10 cellular contexts compared by ENCODE assay signal in genomic region chr13:31204592-31204991, GRCh38. TPM values are rescaled to one million over a fixed set of nuclear protein-coding genes. Genes with fewer than 3 reads are reported as not detected.
A peak's percentile ranks its signal among the peaks of the same experiment; 100 is the strongest.
DNase-seq lines count a peak whose midpoint lies in the region; ATAC-seq and TF ChIP-seq lines count a peak whose summit lies in the region.
"Had no signal": no experiment of that assay in that cellular context is flagged by ENCODE, and none has a peak within 500 bp of the region (broad histone marks: within the 10 kb centered on the region; RNA-seq: fewer than 3 reads in every experiment).

No MANE protein-coding gene starts in this region.

- DNase-seq in Caki2 (ENCODE audit: low read depth): peak; percentile 50
- peak; percentile 83 for DNase-seq in HT1080 (ENCODE audit: low read depth)
- no peak for DNase-seq in activated T-helper 2 cell treated with anti-CD3 and anti-CD28 coated beads, Interferon-gamma antibody, Interleukin-2, Interleukin-4, amounts not matched to agents 10 μg/mL and 5 μg/mL and 100 μg/mL, durations not matched to agents 14 hours and 24 hours and 36 hours (ENCODE audit: low spot score)
- DNase-seq in kidney epithelial cell (ENCODE audit: low read depth): peak; percentile 52
- DNase-seq in dorsolateral prefrontal cortex: no peak
- DNase-seq in T-cell: no peak
- DNase-seq in activated CD8-positive, alpha-beta memory T cell treated with anti-CD3 and anti-CD28 coated beads, Interleukin-2, amount 10 ng/mL, durations not matched to agents 7 days and 5 days: no peak
- DNase-seq: activated CD4-positive, CD25-positive, alpha-beta regulatory T cell had no signal

- H3K36me3 Mint-ChIP-seq in activated T-helper 2 cell treated with anti-CD3 and anti-CD28 coated beads, Interferon-gamma antibody, Interleukin-2, Interleukin-4, amounts not matched to agents 10 μg/mL and 5 μg/mL and 100 μg/mL, durations not matched to agents 14 hours and 24 hours and 36 hours (ENCODE audit: low read depth): no peaks in the 10 kb centered on the region
- no peaks in the 10 kb centered on the region for H3K36me3 Mint-ChIP-seq in T-cell
- H3K36me3 Mint-ChIP-seq in activated CD8-positive, alpha-beta memory T cell treated with anti-CD3 and anti-CD28 coated beads, Interleukin-2, amount 10 ng/mL, durations not matched to agents 7 days and 5 days: no peaks in the 10 kb centered on the region

- no peaks in the 10 kb centered on the region for H3K36me3 ChIP-seq in kidney epithelial cell (ENCODE audit: control insufficient read depth, insufficient read depth, low read length)
- H3K36me3 ChIP-seq: suprapubic skin had no signal

- in situ Hi-C loops in Caki2 (cut with HindIII; ENCODE audit: low pct_unique_long_range_greater_than_20kb, low sequenced_read_pairs): no loop called here

- H3K27me3 Mint-ChIP-seq in activated T-helper 2 cell treated with anti-CD3 and anti-CD28 coated beads, Interferon-gamma antibody, Interleukin-2, Interleukin-4, amounts not matched to agents 10 μg/mL and 5 μg/mL and 100 μg/mL, durations not matched to agents 14 hours and 24 hours and 36 hours (ENCODE audit: low read depth): no peaks in the 10 kb centered on the region
- no peaks in the 10 kb centered on the region for H3K27me3 Mint-ChIP-seq in T-cell
- H3K27me3 Mint-ChIP-seq in activated CD8-positive, alpha-beta memory T cell treated with anti-CD3 and anti-CD28 coated beads, Interleukin-2, amount 10 ng/mL, durations not matched to agents 7 days and 5 days: no peaks in the 10 kb centered on the region

- TF ChIP-seq CTCF in kidney epithelial cell (IDR thresholded peaks at IDR 0.05; ENCODE audit: insufficient read depth, low read length, poor library complexity, severe bottlenecking) (no peak), dorsolateral prefrontal cortex (IDR thresholded peaks at IDR 0.05 in 54 of 56, conservative IDR thresholded peaks at IDR 0.05 in 2 of 56; ENCODE audit: low read depth in 1 of 56, partially characterized antibody in 56 of 56) (no peak)

- no peak for ATAC-seq in T-cell (replicated peaks in 1 of 4)
- ATAC-seq in activated CD8-positive, alpha-beta memory T cell treated with anti-CD3 and anti-CD28 coated beads, Interleukin-2, amount 10 ng/mL, durations not matched to agents 7 days and 5 days: no peak
- no peak for ATAC-seq in GM21360 (IDR thresholded peaks at IDR 0.05; ENCODE audit: unreplicated experiment)

- H3K4me3 ChIP-seq in kidney epithelial cell (ENCODE audit: low read depth, low read length): no peak overlapping the region
- H3K4me3 ChIP-seq in dorsolateral prefrontal cortex: no peak overlapping the region
- H3K4me3 ChIP-seq: suprapubic skin had no signal

- peak overlapping the region; percentile 19 for H3K27ac Mint-ChIP-seq in activated T-helper 2 cell treated with anti-CD3 and anti-CD28 coated beads, Interferon-gamma antibody, Interleukin-2, Interleukin-4, amounts not matched to agents 10 μg/mL and 5 μg/mL and 100 μg/mL, durations not matched to agents 14 hours and 24 hours and 36 hours
- no peak overlapping the region for H3K27ac Mint-ChIP-seq in T-cell
- H3K27ac Mint-ChIP-seq in activated CD8-positive, alpha-beta memory T cell treated with anti-CD3 and anti-CD28 coated beads, Interleukin-2, amount 10 ng/mL, durations not matched to agents 7 days and 5 days: no peak overlapping the region

- intact Hi-C loops in activated T-helper 2 cell treated with anti-CD3 and anti-CD28 coated beads, Interferon-gamma antibody, Interleukin-2, Interleukin-4, amounts not matched to agents 10 μg/mL and 5 μg/mL and 100 μg/mL, durations not matched to agents 14 hours and 24 hours and 36 hours (cut with micrococcal nuclease): loop anchor here (1.0 to 10.0 kb wide), 2 partner anchors 9 to 220 kb away; no protein-coding TSS in a partner anchor
- intact Hi-C loops in dorsolateral prefrontal cortex (cut with DNase I): no loop called here

- no peaks in the 10 kb centered on the region for H3K9me3 Mint-ChIP-seq in activated T-helper 2 cell treated with anti-CD3 and anti-CD28 coated beads, Interferon-gamma antibody, Interleukin-2, Interleukin-4, amounts not matched to agents 10 μg/mL and 5 μg/mL and 100 μg/mL, durations not matched to agents 14 hours and 24 hours and 36 hours
- no peaks in the 10 kb centered on the region for H3K9me3 Mint-ChIP-seq in T-cell
- H3K9me3 Mint-ChIP-seq in activated CD8-positive, alpha-beta memory T cell treated with anti-CD3 and anti-CD28 coated beads, Interleukin-2, amount 10 ng/mL, durations not matched to agents 7 days and 5 days (ENCODE audit: low read depth): no peaks in the 10 kb centered on the region

- POLR2A ChIA-PET in T-cell (lab: Charles Lee): no interaction called here

- H3K27me3 ChIP-seq in kidney epithelial cell (ENCODE audit: control insufficient read depth, insufficient read depth, low read length) (no peaks in the 10 kb centered on the region), dorsolateral prefrontal cortex (no peaks in the 10 kb centered on the region)
- H3K27me3 ChIP-seq: suprapubic skin had no signal

- CTCF ChIA-PET in T-cell (lab: Charles Lee): interaction anchor here in 1 of 2 donors (0.6 kb wide), 1 partner anchor 831 kb away, joined by 3 read pairs; no protein-coding TSS in a partner anchor
- CTCF ChIA-PET in activated CD8-positive, alpha-beta memory T cell treated with anti-CD3 and anti-CD28 coated beads, Interleukin-2, amount 10 ng/mL, durations not matched to agents 7 days and 5 days (lab: Charles Lee): interaction anchor here (1.2 kb wide), 1 partner anchor 226 kb away, joined by 3 read pairs; no protein-coding TSS in a partner anchor

- H3K4me1 Mint-ChIP-seq in activated T-helper 2 cell treated with anti-CD3 and anti-CD28 coated beads, Interferon-gamma antibody, Interleukin-2, Interleukin-4, amounts not matched to agents 10 μg/mL and 5 μg/mL and 100 μg/mL, durations not matched to agents 14 hours and 24 hours and 36 hours (ENCODE audit: low read depth): peaks cover 26% of the 10 kb centered on the region
- peaks cover 18 to 30% (median 30%) of the 10 kb centered on the region in 3 donors for H3K4me1 Mint-ChIP-seq in T-cell
- peaks cover 24% of the 10 kb centered on the region for H3K4me1 Mint-ChIP-seq in activated CD8-positive, alpha-beta memory T cell treated with anti-CD3 and anti-CD28 coated beads, Interleukin-2, amount 10 ng/mL, durations not matched to agents 7 days and 5 days

- H3K27ac ChIP-seq in dorsolateral prefrontal cortex: peak overlapping the region in 10 of 59 donors; percentile 0 to 59 (median 12)
- H3K27ac ChIP-seq: suprapubic skin had no signal

- H3K4me3 Mint-ChIP-seq in activated T-helper 2 cell treated with anti-CD3 and anti-CD28 coated beads, Interferon-gamma antibody, Interleukin-2, Interleukin-4, amounts not matched to agents 10 μg/mL and 5 μg/mL and 100 μg/mL, durations not matched to agents 14 hours and 24 hours and 36 hours (ENCODE audit: low read depth): no peak overlapping the region
- no peak overlapping the region for H3K4me3 Mint-ChIP-seq in T-cell
- H3K4me3 Mint-ChIP-seq in activated CD8-positive, alpha-beta memory T cell treated with anti-CD3 and anti-CD28 coated beads, Interleukin-2, amount 10 ng/mL, durations not matched to agents 7 days and 5 days: no peak overlapping the region

RNA-seq across cellular contexts. Expression of gene B3GLCT, which starts 4.8 kb away (rescaled TPM):
- 7.4 and 8.7 TPM in 2 replicates for total RNA-seq in Caki2 (2014; rRNA removed; shearing (Covaris generic); ENCODE audit: low replicate concordance)
- total RNA-seq in HT1080 (2014; rRNA removed; shearing (Covaris generic)): 15.0 and 15.8 TPM in 2 replicates
- polyA plus RNA-seq in HT1080 (2015; cell fraction: cytosol; rRNA removed): 10.5 and 11.1 TPM in 2 replicates
- polyA plus RNA-seq in HT1080 (2015; cell fraction: nucleus; rRNA removed): 9.2 and 9.3 TPM in 2 replicates
- 4.3 and 4.7 TPM in 2 replicates for total RNA-seq in activated T-helper 2 cell treated with anti-CD3 and anti-CD28 coated beads, Interferon-gamma antibody, Interleukin-2, Interleukin-4, amounts not matched to agents 10 μg/mL and 5 μg/mL and 100 μg/mL, durations not matched to agents 14 hours and 24 hours and 36 hours
- total RNA-seq in kidney epithelial cell (14.1 and 18.1 TPM in 2 replicates), dorsolateral prefrontal cortex (10 to 100 TPM in 110 of 120 experiments, 1 to 10 TPM in 10; 7.6 to 22.2 (median 13.1) TPM), T-cell (1 to 10 TPM; 3.7 to 5.6 (median 4.7) TPM)
- 1 to 10 TPM; 4.2 to 4.9 TPM for total RNA-seq in activated CD8-positive, alpha-beta memory T cell treated with anti-CD3 and anti-CD28 coated beads, Interleukin-2, amount 10 ng/mL, durations not matched to agents 7 days and 5 days

RNA-seq across cellular contexts. Expression of gene HSPH1, which starts 42.9 kb away (rescaled TPM):
- total RNA-seq in Caki2 (2014; rRNA removed; shearing (Covaris generic); ENCODE audit: low replicate concordance): 62.4 and 82.0 TPM in 2 replicates
- total RNA-seq in HT1080 (2014; rRNA removed; shearing (Covaris generic)): 95.6 and 127 TPM in 2 replicates
- 59.8 and 71.2 TPM in 2 replicates for polyA plus RNA-seq in HT1080 (2015; cell fraction: cytosol; rRNA removed)
- polyA plus RNA-seq in HT1080 (2015; cell fraction: nucleus; rRNA removed): 160 and 171 TPM in 2 replicates
- 269 and 274 TPM in 2 replicates for total RNA-seq in activated T-helper 2 cell treated with anti-CD3 and anti-CD28 coated beads, Interferon-gamma antibody, Interleukin-2, Interleukin-4, amounts not matched to agents 10 μg/mL and 5 μg/mL and 100 μg/mL, durations not matched to agents 14 hours and 24 hours and 36 hours
- total RNA-seq in kidney epithelial cell (51.4 and 52.3 TPM in 2 replicates), dorsolateral prefrontal cortex (100 to 1,000 TPM in 118 of 120 experiments, 10 to 100 TPM in 2; 90.5 to 959 (median 242) TPM), T-cell (100 to 1,000 TPM in 2 of 5 donors, 10 to 100 TPM in 3; 54.5 to 141 (median 72.8) TPM)
- total RNA-seq in activated CD8-positive, alpha-beta memory T cell treated with anti-CD3 and anti-CD28 coated beads, Interleukin-2, amount 10 ng/mL, durations not matched to agents 7 days and 5 days: 100 to 1,000 TPM; 141 to 202 TPM

Comparison
In these comparisons a context has a peak if more than half of its experiments do, and no peak if none do; other contexts are left out.
1. DNase-seq: peak in Caki2 (single experiment), HT1080 (single experiment) and kidney epithelial cell (single experiment); none in activated T-helper 2 cell treated with anti-CD3 and anti-CD28 coated beads, Interferon-gamma antibody, Interleukin-2, Interleukin-4, amounts not matched to agents 10 μg/mL and 5 μg/mL and 100 μg/mL, durations not matched to agents 14 hours and 24 hours and 36 hours (single experiment), dorsolateral prefrontal cortex (0 of 10), T-cell (0 of 34) and activated CD8-positive, alpha-beta memory T cell treated with anti-CD3 and anti-CD28 coated beads, Interleukin-2, amount 10 ng/mL, durations not matched to agents 7 days and 5 days (single experiment).